In genomic region chr2:85596486-85597143, GRCh38 we compare ENCODE assay signal across 8 cellular contexts. TPM values are rescaled to one million over a fixed set of nuclear protein-coding genes. Genes with fewer than 3 reads are reported as not detected.
A peak's percentile ranks its signal among the peaks of the same experiment; 100 is the strongest.
DNase-seq lines count a peak whose midpoint lies in the region; ATAC-seq and TF ChIP-seq lines count a peak whose summit lies in the region.

No MANE protein-coding gene starts in this region.

- H3K27me3 Mint-ChIP-seq in activated CD4-positive, alpha-beta T cell treated with anti-CD3 and anti-CD28 coated beads for 36 hours, result no peaks in the 10 kb centered on the region
- no peaks in the 10 kb centered on the region for H3K27me3 Mint-ChIP-seq in activated naive CD8-positive, alpha-beta T cell

- TF ChIP-seq EP300 in suprapubic skin (IDR thresholded peaks at IDR 0.05), result no peak

- no peak for ATAC-seq in activated CD4-positive, alpha-beta T cell treated with anti-CD3 and anti-CD28 coated beads for 36 hours
- no peak for ATAC-seq in left lung

- H3K9me3 ChIP-seq in left lung (no peaks in the 10 kb centered on the region), suprapubic skin (no peaks in the 10 kb centered on the region), testis (no peaks in the 10 kb centered on the region)

- H3K27me3 ChIP-seq in left lung, result no peaks in the 10 kb centered on the region
- no peaks in the 10 kb centered on the region for H3K27me3 ChIP-seq in suprapubic skin
- no peaks in the 10 kb centered on the region for H3K27me3 ChIP-seq in testis

- POLR2A ChIA-PET in activated CD4-positive, alpha-beta T cell treated with anti-CD3 and anti-CD28 coated beads for 36 hours (lab: Charles Lee), result interaction anchor here (0.5 to 3.0 kb wide), 6 partner anchors 15 to 194 kb away, joined by 3 to 15 read pairs (median 4); partner anchors contain the start of genes C2orf68 and SH2D6

- no peak for DNase-seq in activated CD4-positive, alpha-beta T cell treated with anti-CD3 and anti-CD28 coated beads for 36 hours
- no peak for DNase-seq in activated CD4-positive, alpha-beta T cell treated with anti-CD3 and anti-CD28 coated beads for 4 hours
- DNase-seq in left lung, result no peak
- no peak for DNase-seq in suprapubic skin (ENCODE audit: low spot score in 2 of 2)
- DNase-seq in testis, result no peak
- no peak for DNase-seq in DMS53 (lab: John Stamatoyannopoulos, UW)
- DNase-seq in RKO (ENCODE audit: low spot score), result no peak

- CTCF ChIA-PET in activated CD4-positive, alpha-beta T cell treated with anti-CD3 and anti-CD28 coated beads for 36 hours (lab: Charles Lee), result interaction anchor here (0.5 to 3.6 kb wide), 7 partner anchors 15 to 205 kb away, joined by 3 to 13 read pairs (median 3); partner anchors contain the start of gene C2orf68

- H3K36me3 ChIP-seq in left lung (peaks cover 0 to 40% of the 10 kb centered on the region in 2 donors), suprapubic skin (peaks cover 35% of the 10 kb centered on the region), testis (ENCODE audit: low read depth, missing control alignments) (no peaks in the 10 kb centered on the region)

- 83% methylated on average over 3 of the region's 3 CpGs for WGBS in suprapubic skin
- 43 to 54% methylated on average over 2 to 3 of the region's 3 CpGs for WGBS in testis, 2 donors

- no peaks in the 10 kb centered on the region for H3K9me3 Mint-ChIP-seq in activated CD4-positive, alpha-beta T cell treated with anti-CD3 and anti-CD28 coated beads for 36 hours (ENCODE audit: low read depth)
- H3K9me3 Mint-ChIP-seq in activated naive CD8-positive, alpha-beta T cell (ENCODE audit: low read depth), result no peaks in the 10 kb centered on the region

- intact Hi-C loops in activated CD4-positive, alpha-beta T cell treated with anti-CD3 and anti-CD28 coated beads for 36 hours (cut with DNase I, micrococcal nuclease), result no loop called here
- intact Hi-C loops in left lung (cut with DNase I) (no loop called here), testis (cut with DNase I; ENCODE audit: low total_unique reads) (no loop called here)

- H3K27ac Mint-ChIP-seq in activated CD4-positive, alpha-beta T cell treated with anti-CD3 and anti-CD28 coated beads for 36 hours, result peak overlapping the region; percentile 99
- peak overlapping the region; percentile 50 for H3K27ac Mint-ChIP-seq in activated naive CD8-positive, alpha-beta T cell

- no peak for TF ChIP-seq POLR2A in suprapubic skin (IDR thresholded peaks at IDR 0.05)
- no peak for TF ChIP-seq POLR2A in testis (IDR thresholded peaks at IDR 0.05)

- H3K27ac ChIP-seq in left lung, result no peak overlapping the region
- peak overlapping the region; percentile 83 for H3K27ac ChIP-seq in suprapubic skin
- peak overlapping the region in 1 of 2 donors; percentile 92 for H3K27ac ChIP-seq in testis

- TF ChIP-seq CTCF in left lung (IDR thresholded peaks at IDR 0.05) (no peak), suprapubic skin (IDR thresholded peaks at IDR 0.05) (no peak), testis (IDR thresholded peaks at IDR 0.05) (no peak)

- peaks cover 12% of the 10 kb centered on the region for H3K36me3 Mint-ChIP-seq in activated CD4-positive, alpha-beta T cell treated with anti-CD3 and anti-CD28 coated beads for 36 hours (ENCODE audit: low read depth)
- no peaks in the 10 kb centered on the region for H3K36me3 Mint-ChIP-seq in activated naive CD8-positive, alpha-beta T cell

- H3K4me3 ChIP-seq in left lung (peak overlapping the region; percentile 72 to 81), suprapubic skin (peak overlapping the region; percentile 61), testis (peak overlapping the region in 1 of 2 donors; percentile 97)

- H3K4me1 Mint-ChIP-seq in activated CD4-positive, alpha-beta T cell treated with anti-CD3 and anti-CD28 coated beads for 36 hours, result peaks cover 29% of the 10 kb centered on the region
- peaks cover 37% of the 10 kb centered on the region for H3K4me1 Mint-ChIP-seq in activated naive CD8-positive, alpha-beta T cell (ENCODE audit: low read depth)

- peak overlapping the region; percentile 100 for H3K4me3 Mint-ChIP-seq in activated CD4-positive, alpha-beta T cell treated with anti-CD3 and anti-CD28 coated beads for 36 hours
- peak overlapping the region; percentile 98 for H3K4me3 Mint-ChIP-seq in activated naive CD8-positive, alpha-beta T cell

- H3K4me1 ChIP-seq in left lung, result peaks cover 29 to 62% of the 10 kb centered on the region in 2 donors
- peaks cover 43% of the 10 kb centered on the region for H3K4me1 ChIP-seq in suprapubic skin
- H3K4me1 ChIP-seq in testis, result peaks cover 26% of the 10 kb centered on the region

RNA-seq across cellular contexts. Expression of gene RNF181, which starts 1.1 kb away (rescaled TPM):
- 100 to 1,000 TPM; 113 to 140 TPM for total RNA-seq in activated CD4-positive, alpha-beta T cell treated with anti-CD3 and anti-CD28 coated beads for 36 hours
- 100 to 1,000 TPM; 101 to 107 TPM for total RNA-seq in left lung
- 100 to 1,000 TPM in 3 of 4 donors, 10 to 100 TPM in 1; 89.9 to 127 (median 110) TPM for total RNA-seq in suprapubic skin
- 100 to 1,000 TPM; 119 to 137 TPM for total RNA-seq in testis
- polyA plus RNA-seq in testis (ENCODE audit: insufficient read depth, low read depth, low replicate concordance), result 189 TPM

RNA-seq across cellular contexts. Expression of gene TMEM150A, which starts 5.9 kb away (rescaled TPM):
- 1 to 10 TPM; 1.3 to 2.5 TPM for total RNA-seq in activated CD4-positive, alpha-beta T cell treated with anti-CD3 and anti-CD28 coated beads for 36 hours
- total RNA-seq in left lung (10 to 100 TPM; 28.2 to 39.6 TPM), suprapubic skin (10 to 100 TPM; 13.1 to 15.0 (median 14.1) TPM), testis (10 to 100 TPM; 33.1 to 44.0 TPM)
- 39.3 TPM for polyA plus RNA-seq in testis (ENCODE audit: insufficient read depth, low read depth, low replicate concordance)

RNA-seq across cellular contexts. Expression of gene VAMP5, which starts 12.4 kb away (rescaled TPM):
- total RNA-seq in activated CD4-positive, alpha-beta T cell treated with anti-CD3 and anti-CD28 coated beads for 36 hours, result 10 to 100 TPM; 21.4 to 26.7 TPM
- total RNA-seq in left lung (10 to 100 TPM; 58.2 to 87.7 TPM), suprapubic skin (10 to 100 TPM in 2 of 4 donors, 1 to 10 TPM in 2; 7.9 to 24.1 (median 14.0) TPM), testis (10 to 100 TPM in 1 of 2 donors, 1 to 10 TPM in 1; 4.9 to 17.5 TPM)
- 36.8 TPM for polyA plus RNA-seq in testis (ENCODE audit: insufficient read depth, low read depth, low replicate concordance)

RNA-seq across cellular contexts. Expression of gene C2orf68, which starts 15.3 kb away (rescaled TPM):
- total RNA-seq in activated CD4-positive, alpha-beta T cell treated with anti-CD3 and anti-CD28 coated beads for 36 hours, result 10 to 100 TPM; 33.7 to 47.2 TPM
- total RNA-seq in left lung, result 10 to 100 TPM; 37.0 to 42.5 TPM
- 10 to 100 TPM; 15.8 to 28.1 (median 18.3) TPM for total RNA-seq in suprapubic skin
- total RNA-seq in testis, result 10 to 100 TPM; 22.9 to 37.6 TPM
- 55.7 TPM for polyA plus RNA-seq in testis (ENCODE audit: insufficient read depth, low read depth, low replicate concordance)

RNA-seq across cellular contexts. Expression of gene VAMP8, which starts 19.2 kb away (rescaled TPM):
- total RNA-seq in activated CD4-positive, alpha-beta T cell treated with anti-CD3 and anti-CD28 coated beads for 36 hours, result 100 to 1,000 TPM in 1 of 2 experiments, 10 to 100 TPM in 1; 98.3 to 106 TPM
- total RNA-seq in left lung (100 to 1,000 TPM; 176 to 250 TPM), suprapubic skin (100 to 1,000 TPM in 1 of 4 donors, 10 to 100 TPM in 3; 85.5 to 123 (median 96.0) TPM), testis (10 to 100 TPM; 10.8 to 13.9 TPM)
- 59.0 TPM for polyA plus RNA-seq in testis (ENCODE audit: insufficient read depth, low read depth, low replicate concordance)
